ENCODE assay signal across 17 cellular contexts in genomic region chr6:30900863-30901417, GRCh38.
DNase-seq lines count a peak whose midpoint lies in the region; ATAC-seq and TF ChIP-seq lines count a peak whose summit lies in the region.
"Had no signal": no experiment of that assay in that cellular context is flagged by ENCODE, and none has a peak within 500 bp of the region (broad histone marks: within the 10 kb centered on the region; RNA-seq: fewer than 3 reads in every experiment).

No MANE protein-coding gene starts in this region.

- in situ Hi-C loops in GM13977 (cut with MboI; ENCODE audit: low pct_unique_long_range_greater_than_20kb, low sequenced_read_pairs, unreplicated experiment) = no loop called here

- no peaks in the 10 kb centered on the region for H3K9me3 Mint-ChIP-seq in stimulated activated naive B cell treated with anti-CD40 and anti-IgM and Interleukin-4, amounts not matched to agents 10 μg/mL and 1 μg/mL and 100 μg/mL, for 72 hours
- H3K9me3 Mint-ChIP-seq: CD8-positive, alpha-beta T cell; HFFc6 had no signal

- peak; percentile 25 to 48 for ATAC-seq in activated CD4-positive, CD25-positive, alpha-beta regulatory T cell treated with anti-CD3 and anti-CD28 coated beads, Interleukin-2, amount 50 U/mL, for 24 hours
- ATAC-seq in stimulated activated naive B cell treated with anti-CD40 and anti-IgM and Interleukin-4, amounts not matched to agents 10 μg/mL and 1 μg/mL and 100 μg/mL, for 72 hours (replicated peaks) = peak in 1 of 2 donors; percentile 31
- ATAC-seq: CD8-positive, alpha-beta T cell; HCT116 had no signal

- H3K4me3 Mint-ChIP-seq in stimulated activated naive B cell treated with anti-CD40 and anti-IgM and Interleukin-4, amounts not matched to agents 10 μg/mL and 1 μg/mL and 100 μg/mL, for 72 hours = no peak overlapping the region
- H3K4me3 Mint-ChIP-seq: B cell; CD8-positive, alpha-beta T cell; HFFc6 had no signal

- H3K27me3 Mint-ChIP-seq in stimulated activated naive B cell treated with anti-CD40 and anti-IgM and Interleukin-4, amounts not matched to agents 10 μg/mL and 1 μg/mL and 100 μg/mL, for 72 hours = no peaks in the 10 kb centered on the region
- H3K27me3 Mint-ChIP-seq: B cell had no signal

- peak overlapping the region; percentile 26 for H3K27ac ChIP-seq in epithelial cell of prostate
- H3K27ac ChIP-seq: BLaER1 treated with 17β-estradiol and CSF1 and Interleukin-3, amounts not matched to agents 10 nM and 100 nM had no signal

- H3K4me1 Mint-ChIP-seq in stimulated activated naive B cell treated with anti-CD40 and anti-IgM and Interleukin-4, amounts not matched to agents 10 μg/mL and 1 μg/mL and 100 μg/mL, for 72 hours = peaks cover 11 to 15% of the 10 kb centered on the region in 2 donors

- H3K36me3 Mint-ChIP-seq in stimulated activated naive B cell treated with anti-CD40 and anti-IgM and Interleukin-4, amounts not matched to agents 10 μg/mL and 1 μg/mL and 100 μg/mL, for 72 hours = peaks cover 14 to 19% of the 10 kb centered on the region in 2 donors

- DNase-seq in activated CD4-positive, CD25-positive, alpha-beta regulatory T cell treated with anti-CD3 and anti-CD28 coated beads, Interleukin-2, amount 50 U/mL, for 72 hours = no peak
- DNase-seq in GM13977 (ENCODE audit: low spot score) (peak; percentile 62), epithelial cell of prostate (ENCODE audit: low read depth, low spot score) (no peak), NCI-H1105 treated with DMSO at 0.1 percent for 48 hours (lab: John Stamatoyannopoulos, UW) (no peak), NCI-H2081 (lab: John Stamatoyannopoulos, UW) (no peak), GDM1 (lab: John Stamatoyannopoulos, UW) (no peak)
- no peak for DNase-seq in stimulated activated naive B cell treated with anti-CD40 and anti-IgM and Interleukin-4, amounts not matched to agents 10 μg/mL and 1 μg/mL and 100 μg/mL, for 72 hours
- DNase-seq: Calu3; CD8-positive, alpha-beta T cell; DMS79 treated with DMSO at 0.1 percent for 48 hours; GOT3; HFFc6; IMR-90 had no signal

- H3K27ac Mint-ChIP-seq in stimulated activated naive B cell treated with anti-CD40 and anti-IgM and Interleukin-4, amounts not matched to agents 10 μg/mL and 1 μg/mL and 100 μg/mL, for 72 hours = peak overlapping the region; percentile 31
- H3K27ac Mint-ChIP-seq: B cell; CD8-positive, alpha-beta T cell; HFFc6 had no signal

- no peak for TF ChIP-seq CTCF in GM13977 (IDR thresholded peaks at IDR 0.05; ENCODE audit: extremely low read depth, insufficient read depth, missing control alignments)
